In the genomic region with DNA sequence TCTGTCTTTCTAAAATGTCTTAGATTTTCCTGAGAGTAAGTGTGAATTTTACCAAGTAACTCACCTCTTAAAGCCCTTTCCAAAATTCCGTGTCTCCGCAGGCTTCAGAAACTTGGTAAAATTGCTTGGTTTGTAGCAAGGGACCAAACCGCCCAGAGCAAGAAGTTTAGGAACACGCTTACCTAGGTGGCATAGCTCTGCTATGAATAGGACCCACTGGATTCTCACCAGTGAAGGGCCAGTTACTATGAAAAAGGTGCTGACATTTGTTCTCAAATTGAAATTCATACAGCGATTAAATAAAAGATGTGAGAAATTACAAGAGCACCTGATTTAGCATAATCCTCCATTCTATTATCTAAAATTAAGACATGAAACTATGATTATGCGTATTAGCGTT, we compare ENCODE assay signal across 17 cellular contexts. TPM values are rescaled to one million over a fixed set of nuclear protein-coding genes. Genes with fewer than 3 reads are reported as not detected.
DNase-seq lines count a peak whose midpoint lies in the region; ATAC-seq and TF ChIP-seq lines count a peak whose summit lies in the region.
"Had no signal": no experiment of that assay in that cellular context is flagged by ENCODE, and none has a peak within 500 bp of the region (broad histone marks: within the 10 kb centered on the region; RNA-seq: fewer than 3 reads in every experiment).

No MANE protein-coding gene starts in this region.

- no peaks in the 10 kb centered on the region for H3K9me3 Mint-ChIP-seq in activated naive CD4-positive, alpha-beta T cell treated with anti-CD3 and anti-CD28 coated beads, Interleukin-2, amount 50 U/mL, for 24 hours
- H3K9me3 Mint-ChIP-seq in activated naive CD4-positive, alpha-beta T cell treated with anti-CD3 and anti-CD28 coated beads for 36 hours, result no peaks in the 10 kb centered on the region
- H3K9me3 Mint-ChIP-seq in stimulated activated effector memory CD8-positive, alpha-beta T cell treated with anti-CD3 and anti-CD28 coated beads, Interleukin-12 subunit alpha, Interleukin-12 subunit beta, amount 100 ng/mL, for 72 hours, result no peaks in the 10 kb centered on the region
- no peaks in the 10 kb centered on the region for H3K9me3 Mint-ChIP-seq in stimulated activated naive B cell treated with anti-CD40 and anti-IgM and Interleukin-4, amounts not matched to agents 10 μg/mL and 1 μg/mL and 100 μg/mL, for 72 hours
- H3K9me3 Mint-ChIP-seq: CD8-positive, alpha-beta T cell; H9 had no signal

- peak overlapping the region; percentile 80 for H3K4me2 ChIP-seq in MM.1S (ENCODE audit: low read depth, low read length)

- no peaks in the 10 kb centered on the region for H3K79me2 ChIP-seq in MM.1S (ENCODE audit: low read length)

- no peak for TF ChIP-seq CTCF in MM.1S (IDR thresholded peaks at IDR 0.05; ENCODE audit: low read length)
- TF ChIP-seq CTCF in dorsolateral prefrontal cortex (IDR thresholded peaks at IDR 0.05 in 54 of 56, conservative IDR thresholded peaks at IDR 0.05 in 2 of 56; ENCODE audit: low read depth in 1 of 56, partially characterized antibody in 56 of 56), result no peak

- H3K4me3 ChIP-seq in MM.1S (ENCODE audit: low read length) (peak overlapping the region; percentile 57), dorsolateral prefrontal cortex (peak overlapping the region in 45 of 59 donors; percentile 5 to 64 (median 43))

- H3K27ac Mint-ChIP-seq in activated naive CD4-positive, alpha-beta T cell treated with anti-CD3 and anti-CD28 coated beads, Interleukin-2, amount 50 U/mL, for 24 hours, result no peak overlapping the region
- no peak overlapping the region for H3K27ac Mint-ChIP-seq in activated naive CD4-positive, alpha-beta T cell treated with anti-CD3 and anti-CD28 coated beads for 36 hours
- H3K27ac Mint-ChIP-seq in stimulated activated effector memory CD8-positive, alpha-beta T cell treated with anti-CD3 and anti-CD28 coated beads, Interleukin-12 subunit alpha, Interleukin-12 subunit beta, amount 100 ng/mL, for 72 hours, result no peak overlapping the region
- no peak overlapping the region for H3K27ac Mint-ChIP-seq in stimulated activated naive B cell treated with anti-CD40 and anti-IgM and Interleukin-4, amounts not matched to agents 10 μg/mL and 1 μg/mL and 100 μg/mL, for 72 hours
- H3K27ac Mint-ChIP-seq: CD8-positive, alpha-beta T cell; H9 had no signal

- no peaks in the 10 kb centered on the region for H3F3A ChIP-seq in MM.1S (ENCODE audit: insufficient read depth, low read length)

- no peak for ATAC-seq in stimulated activated effector memory CD8-positive, alpha-beta T cell treated with anti-CD3 and anti-CD28 coated beads, Interleukin-12 subunit alpha, Interleukin-12 subunit beta, amount 100 ng/mL, for 72 hours
- no peak for ATAC-seq in stimulated activated naive B cell treated with anti-CD40 and anti-IgM and Interleukin-4, amounts not matched to agents 10 μg/mL and 1 μg/mL and 100 μg/mL, for 72 hours (replicated peaks)
- no peak for ATAC-seq in HG02678 (IDR thresholded peaks at IDR 0.05; ENCODE audit: unreplicated experiment)

- H3K4me3 Mint-ChIP-seq in activated naive CD4-positive, alpha-beta T cell treated with anti-CD3 and anti-CD28 coated beads, Interleukin-2, amount 50 U/mL, for 24 hours, result peak overlapping the region; percentile 82
- no peak overlapping the region for H3K4me3 Mint-ChIP-seq in activated naive CD4-positive, alpha-beta T cell treated with anti-CD3 and anti-CD28 coated beads for 36 hours
- H3K4me3 Mint-ChIP-seq in stimulated activated effector memory CD8-positive, alpha-beta T cell treated with anti-CD3 and anti-CD28 coated beads, Interleukin-12 subunit alpha, Interleukin-12 subunit beta, amount 100 ng/mL, for 72 hours, result peak overlapping the region; percentile 62
- no peak overlapping the region for H3K4me3 Mint-ChIP-seq in stimulated activated naive B cell treated with anti-CD40 and anti-IgM and Interleukin-4, amounts not matched to agents 10 μg/mL and 1 μg/mL and 100 μg/mL, for 72 hours

- H2AFZ ChIP-seq in MM.1S (ENCODE audit: low read length), result peak overlapping the region; percentile 50; the same call in 1 of the 2 replicates

- H3K27me3 Mint-ChIP-seq in activated naive CD4-positive, alpha-beta T cell treated with anti-CD3 and anti-CD28 coated beads, Interleukin-2, amount 50 U/mL, for 24 hours, result peaks cover 10% of the 10 kb centered on the region
- H3K27me3 Mint-ChIP-seq in activated naive CD4-positive, alpha-beta T cell treated with anti-CD3 and anti-CD28 coated beads for 36 hours (ENCODE audit: low read depth), result peaks cover 6% of the 10 kb centered on the region
- H3K27me3 Mint-ChIP-seq in stimulated activated naive B cell treated with anti-CD40 and anti-IgM and Interleukin-4, amounts not matched to agents 10 μg/mL and 1 μg/mL and 100 μg/mL, for 72 hours, result peaks cover 6 to 7% of the 10 kb centered on the region in 2 donors

- H3K9me2 ChIP-seq in MM.1S (replicated peaks; ENCODE audit: insufficient read depth, low read length), result no peaks in the 10 kb centered on the region

- H3K9ac ChIP-seq in MM.1S (ENCODE audit: low read length), result peak overlapping the region; percentile 22; the same call in 1 of the 2 replicates

- intact Hi-C loops in activated naive CD4-positive, alpha-beta T cell treated with anti-CD3 and anti-CD28 coated beads for 36 hours (cut with micrococcal nuclease), result loop anchor here (2.0 to 10.0 kb wide), 2 partner anchors 468 to 504 kb away; no protein-coding TSS in a partner anchor
- intact Hi-C loops in dorsolateral prefrontal cortex (cut with DNase I), result loop anchor here (5.0 to 10.0 kb wide), 6 partner anchors 55 to 508 kb away; a partner anchor contains a TSS

- no peaks in the 10 kb centered on the region for H3K9me3 ChIP-seq in MM.1S (replicated peaks; ENCODE audit: insufficient read depth, low read length)
- H3K9me3 ChIP-seq: ascending aorta, vagina had no signal

- H3K36me3 ChIP-seq in MM.1S (replicated peaks; ENCODE audit: insufficient read depth, low read length), result no peaks in the 10 kb centered on the region
- H3K36me3 ChIP-seq: ascending aorta, vagina had no signal

- H3K27ac ChIP-seq in MM.1S (ENCODE audit: low read length) (no peak overlapping the region), dorsolateral prefrontal cortex (peak overlapping the region in 1 of 59 donors; percentile 31)
- H3K27ac ChIP-seq: ascending aorta, vagina had no signal

- H3K27me3 ChIP-seq in MM.1S (replicated peaks; ENCODE audit: insufficient read depth, low read length), result no peaks in the 10 kb centered on the region
- H3K27me3 ChIP-seq in dorsolateral prefrontal cortex, result no peaks in the 10 kb centered on the region
- H3K27me3 ChIP-seq: ascending aorta, vagina had no signal

- DNase-seq in activated naive CD4-positive, alpha-beta T cell treated with anti-CD3 and anti-CD28 coated beads for 36 hours, result no peak
- DNase-seq in MM.1S (no peak), dorsolateral prefrontal cortex (no peak), DMS114 treated with DMSO at 0.1 percent for 48 hours (lab: John Stamatoyannopoulos, UW; ENCODE audit: unreplicated experiment) (no peak)
- no peak for DNase-seq in stimulated activated effector memory CD8-positive, alpha-beta T cell treated with anti-CD3 and anti-CD28 coated beads, Interleukin-12 subunit alpha, Interleukin-12 subunit beta, amount 100 ng/mL, for 72 hours (ENCODE audit: low spot score in 2 of 2)
- DNase-seq in stimulated activated naive B cell treated with anti-CD40 and anti-IgM and Interleukin-4, amounts not matched to agents 10 μg/mL and 1 μg/mL and 100 μg/mL, for 72 hours, result no peak
- DNase-seq: Kasumi-1, NCI-H1417 had no signal

- no peaks in the 10 kb centered on the region for H3K4me1 Mint-ChIP-seq in activated naive CD4-positive, alpha-beta T cell treated with anti-CD3 and anti-CD28 coated beads, Interleukin-2, amount 50 U/mL, for 24 hours
- H3K4me1 Mint-ChIP-seq in activated naive CD4-positive, alpha-beta T cell treated with anti-CD3 and anti-CD28 coated beads for 36 hours (ENCODE audit: low read depth), result peaks cover 2% of the 10 kb centered on the region
- no peaks in the 10 kb centered on the region for H3K4me1 Mint-ChIP-seq in stimulated activated effector memory CD8-positive, alpha-beta T cell treated with anti-CD3 and anti-CD28 coated beads, Interleukin-12 subunit alpha, Interleukin-12 subunit beta, amount 100 ng/mL, for 72 hours
- H3K4me1 Mint-ChIP-seq in stimulated activated naive B cell treated with anti-CD40 and anti-IgM and Interleukin-4, amounts not matched to agents 10 μg/mL and 1 μg/mL and 100 μg/mL, for 72 hours, result peaks cover 0 to 6% of the 10 kb centered on the region in 2 donors

- H3K4me1 ChIP-seq in MM.1S (ENCODE audit: low read length), result 0 out of 2 replicates have a peak, but pooled peaks cover 2% of the 10 kb centered on the region
- H3K4me1 ChIP-seq: ascending aorta, vagina had no signal

- CTCF ChIA-PET in activated naive CD4-positive, alpha-beta T cell treated with anti-CD3 and anti-CD28 coated beads for 36 hours (lab: Charles Lee), result interaction anchor here (0.7 to 4.5 kb wide), 13 partner anchors 40 to 497 kb away, joined by 3 to 78 read pairs (median 6); no protein-coding TSS in a partner anchor

- no peaks in the 10 kb centered on the region for H4K20me1 ChIP-seq in MM.1S (ENCODE audit: insufficient read depth, low read length)

- peaks cover 2% of the 10 kb centered on the region for H3K36me3 Mint-ChIP-seq in activated naive CD4-positive, alpha-beta T cell treated with anti-CD3 and anti-CD28 coated beads, Interleukin-2, amount 50 U/mL, for 24 hours
- H3K36me3 Mint-ChIP-seq in activated naive CD4-positive, alpha-beta T cell treated with anti-CD3 and anti-CD28 coated beads for 36 hours (ENCODE audit: low read depth), result no peaks in the 10 kb centered on the region
- no peaks in the 10 kb centered on the region for H3K36me3 Mint-ChIP-seq in stimulated activated effector memory CD8-positive, alpha-beta T cell treated with anti-CD3 and anti-CD28 coated beads, Interleukin-12 subunit alpha, Interleukin-12 subunit beta, amount 100 ng/mL, for 72 hours
- no peaks in the 10 kb centered on the region for H3K36me3 Mint-ChIP-seq in stimulated activated naive B cell treated with anti-CD40 and anti-IgM and Interleukin-4, amounts not matched to agents 10 μg/mL and 1 μg/mL and 100 μg/mL, for 72 hours
- H3K36me3 Mint-ChIP-seq: CD8-positive, alpha-beta T cell had no signal

RNA-seq across cellular contexts. Expression of a gene that starts 6.7 kb away (rescaled TPM):
- total RNA-seq in activated naive CD4-positive, alpha-beta T cell treated with anti-CD3 and anti-CD28 coated beads for 36 hours, result not detected
- total RNA-seq in dorsolateral prefrontal cortex, result 10 to 100 TPM; 12.9 to 48.5 (median 31.0) TPM
- total RNA-seq: ascending aorta; CD8-positive, alpha-beta T cell; T-helper 17 cell; vagina had no signal

RNA-seq across cellular contexts. Expression of a gene that starts 45.9 kb away (rescaled TPM):
- total RNA-seq in activated naive CD4-positive, alpha-beta T cell treated with anti-CD3 and anti-CD28 coated beads for 36 hours, result 10 to 100 TPM; 94.8 to 95.6 TPM
- 100 to 1,000 TPM in 71 of 120 experiments, 10 to 100 TPM in 49; 75.7 to 137 (median 102) TPM for total RNA-seq in dorsolateral prefrontal cortex

RNA-seq across cellular contexts. Expression of a gene that starts 46.4 kb away (rescaled TPM):
- total RNA-seq in activated naive CD4-positive, alpha-beta T cell treated with anti-CD3 and anti-CD28 coated beads for 36 hours, result 10 to 100 TPM; 78.9 to 81.9 TPM
- 1 to 10 TPM in 2 of 120 experiments, under 1 TPM in 16, not detected in 102; 0.16 to 1.9 (median 0.61) TPM for total RNA-seq in dorsolateral prefrontal cortex
- total RNA-seq: ascending aorta had no signal

RNA-seq across cellular contexts. Expression of a gene that starts 48.7 kb away (rescaled TPM):
- not detected for total RNA-seq in activated naive CD4-positive, alpha-beta T cell treated with anti-CD3 and anti-CD28 coated beads for 36 hours
- 1 to 10 TPM in 9 of 120 experiments, under 1 TPM in 68, not detected in 43; 0.28 to 1.5 (median 0.52) TPM for total RNA-seq in dorsolateral prefrontal cortex
- total RNA-seq: ascending aorta; CD8-positive, alpha-beta T cell; left lobe of liver; osteocyte; T-helper 17 cell; vagina had no signal

Comparison
In these comparisons a context has a peak if more than half of its experiments do, and no peak if none do; other contexts are left out.
1. H3K4me3 Mint-ChIP-seq: peak in activated naive CD4-positive, alpha-beta T cell treated with anti-CD3 and anti-CD28 coated beads, Interleukin-2, amount 50 U/mL, for 24 hours (single experiment) and stimulated activated effector memory CD8-positive, alpha-beta T cell treated with anti-CD3 and anti-CD28 coated beads, Interleukin-12 subunit alpha, Interleukin-12 subunit beta, amount 100 ng/mL, for 72 hours (single experiment); none in activated naive CD4-positive, alpha-beta T cell treated with anti-CD3 and anti-CD28 coated beads for 36 hours (single experiment) and stimulated activated naive B cell treated with anti-CD40 and anti-IgM and Interleukin-4, amounts not matched to agents 10 μg/mL and 1 μg/mL and 100 μg/mL, for 72 hours (0 of 2).
2. RNA of a gene that starts 6.7 kb away (total RNA-seq): 12.9 to 48.5 TPM in dorsolateral prefrontal cortex; not detected in activated naive CD4-positive, alpha-beta T cell treated with anti-CD3 and anti-CD28 coated beads for 36 hours; every median in the first group is over 10 times any median in the second.
3. RNA of a gene that starts 46.4 kb away (total RNA-seq): 78.9 to 81.9 TPM in activated naive CD4-positive, alpha-beta T cell treated with anti-CD3 and anti-CD28 coated beads for 36 hours; 0.16 to 1.9 TPM in dorsolateral prefrontal cortex; every median in the first group is over 10 times any median in the second.